In genomic region chr15:92810418-92811138, GRCh38 we compare ENCODE assay signal across 8 cellular contexts.
DNase-seq lines count a peak whose midpoint lies in the region; ATAC-seq and TF ChIP-seq lines count a peak whose summit lies in the region.

No MANE protein-coding gene starts in this region.

- POLR2A ChIA-PET in activated CD4-positive, alpha-beta T cell treated with anti-CD3 and anti-CD28 coated beads, Interleukin-2, amount 10 ng/mL, durations not matched to agents 7 days and 5 days (lab: Charles Lee) = interaction anchor here (1.3 to 5.3 kb wide), 6 partner anchors 21 to 97 kb away, joined by 3 to 46 read pairs (median 6); no protein-coding TSS in a partner anchor

- H3K27ac ChIP-seq in aorta (ENCODE audit: low read depth in 1 of 2, low read length in 2 of 2) = peak overlapping the region; percentile 47 to 84

- peak overlapping the region; percentile 17 to 84 for H3K4me3 ChIP-seq in aorta (ENCODE audit: low read length in 2 of 2)

- DNase-seq in ACHN = peak; percentile 79
- peak; percentile 89 for DNase-seq in NCI-H2171 treated with DMSO at 0.1 percent for 48 hours (lab: John Stamatoyannopoulos, UW)
- DNase-seq in activated CD4-positive, alpha-beta T cell treated with anti-CD3 and anti-CD28 coated beads, Interleukin-2, amount 10 ng/mL, durations not matched to agents 7 days and 5 days = peak; percentile 43
- peak; percentile 69 for DNase-seq in fibroblast of gingiva (ENCODE audit: low read depth)
- no peak for DNase-seq in natural killer cell treated with Interleukin-12 subunit alpha and Interleukin-12 subunit beta and Interleukin-15 and Interleukin-18, amount 100 ng/mL, for 72 hours (ENCODE audit: low spot score)
- DNase-seq in aorta = peak; percentile 82 to 83
- no peak for DNase-seq in posterior vena cava (ENCODE audit: low spot score)

- peaks cover 10% of the 10 kb centered on the region for H3K36me3 Mint-ChIP-seq in activated CD4-positive, alpha-beta T cell treated with anti-CD3 and anti-CD28 coated beads, Interleukin-2, amount 10 ng/mL, durations not matched to agents 7 days and 5 days (ENCODE audit: low read depth)
- H3K36me3 Mint-ChIP-seq in natural killer cell treated with Interleukin-12 subunit alpha and Interleukin-12 subunit beta and Interleukin-15 and Interleukin-18, amount 100 ng/mL, for 72 hours = no peaks in the 10 kb centered on the region

- peaks cover 61% of the 10 kb centered on the region for H3K4me1 Mint-ChIP-seq in activated CD4-positive, alpha-beta T cell treated with anti-CD3 and anti-CD28 coated beads, Interleukin-2, amount 10 ng/mL, durations not matched to agents 7 days and 5 days
- peaks cover 23 to 32% of the 10 kb centered on the region in 2 donors for H3K4me1 Mint-ChIP-seq in natural killer cell treated with Interleukin-12 subunit alpha and Interleukin-12 subunit beta and Interleukin-15 and Interleukin-18, amount 100 ng/mL, for 72 hours (ENCODE audit: low read depth in 2 of 2)

- H3K9me3 ChIP-seq in aorta (ENCODE audit: control insufficient read depth, low read length) = no peaks in the 10 kb centered on the region

- H3K27me3 ChIP-seq in aorta (ENCODE audit: control insufficient read depth in 1 of 2, insufficient read depth in 2 of 2, low read length in 1 of 2) = no peaks in the 10 kb centered on the region

- CTCF ChIA-PET in activated CD4-positive, alpha-beta T cell treated with anti-CD3 and anti-CD28 coated beads, Interleukin-2, amount 10 ng/mL, durations not matched to agents 7 days and 5 days (lab: Charles Lee) = interaction anchor here (0.9 to 11.9 kb wide), 20 partner anchors 10 to 208 kb away, joined by 3 to 246 read pairs (median 14); partner anchors contain the start of gene CHD2

- in situ Hi-C loops in ACHN (cut with HindIII; ENCODE audit: low pct_ligation_motif_present, low pct_unique_long_range_greater_than_20kb, low sequenced_read_pairs) = loop anchor here (25.0 kb wide), 1 partner anchor 102 kb away; the partner anchor contains the start of gene CHD2

- H3K36me3 ChIP-seq in aorta (ENCODE audit: control insufficient read depth in 1 of 2, insufficient read depth in 2 of 2, low read length in 1 of 2) = no peaks in the 10 kb centered on the region

- WGBS in aorta, 2 donors = 1 to 3% methylated on average over 10 of the region's 10 CpGs

- peak overlapping the region; percentile 99 for H3K27ac Mint-ChIP-seq in activated CD4-positive, alpha-beta T cell treated with anti-CD3 and anti-CD28 coated beads, Interleukin-2, amount 10 ng/mL, durations not matched to agents 7 days and 5 days
- peak overlapping the region; percentile 84 to 98 for H3K27ac Mint-ChIP-seq in natural killer cell treated with Interleukin-12 subunit alpha and Interleukin-12 subunit beta and Interleukin-15 and Interleukin-18, amount 100 ng/mL, for 72 hours

- peak; percentile 34 for TF ChIP-seq POLR2A in GM15510 (IDR thresholded peaks at IDR 0.05; ENCODE audit: borderline replicate concordance, extremely low read depth, insufficient read length)

- intact Hi-C loops in aorta (cut with DNase I) = loop anchor here in 1 of 2 donors (5.0 kb wide), 1 partner anchor 72 kb away; no protein-coding TSS in a partner anchor
- intact Hi-C loops in posterior vena cava (cut with DNase I) = no loop called here

- ATAC-seq in natural killer cell treated with Interleukin-12 subunit alpha and Interleukin-12 subunit beta and Interleukin-15 and Interleukin-18, amount 100 ng/mL, for 72 hours = no peak
- no peak for ATAC-seq in aorta (ENCODE audit: low FRiP score)

- H3K4me1 ChIP-seq in aorta (ENCODE audit: control insufficient read depth in 1 of 2, insufficient read depth in 2 of 2, low read length in 2 of 2) = no peaks in the 10 kb centered on the region

- no peaks in the 10 kb centered on the region for H3K9me3 Mint-ChIP-seq in activated CD4-positive, alpha-beta T cell treated with anti-CD3 and anti-CD28 coated beads, Interleukin-2, amount 10 ng/mL, durations not matched to agents 7 days and 5 days
- H3K9me3 Mint-ChIP-seq in natural killer cell treated with Interleukin-12 subunit alpha and Interleukin-12 subunit beta and Interleukin-15 and Interleukin-18, amount 100 ng/mL, for 72 hours = no peaks in the 10 kb centered on the region

- H3K4me3 Mint-ChIP-seq in activated CD4-positive, alpha-beta T cell treated with anti-CD3 and anti-CD28 coated beads, Interleukin-2, amount 10 ng/mL, durations not matched to agents 7 days and 5 days = peak overlapping the region; percentile 91
- H3K4me3 Mint-ChIP-seq in natural killer cell treated with Interleukin-12 subunit alpha and Interleukin-12 subunit beta and Interleukin-15 and Interleukin-18, amount 100 ng/mL, for 72 hours = peak overlapping the region; percentile 89

- H3K27me3 Mint-ChIP-seq in activated CD4-positive, alpha-beta T cell treated with anti-CD3 and anti-CD28 coated beads, Interleukin-2, amount 10 ng/mL, durations not matched to agents 7 days and 5 days = no peaks in the 10 kb centered on the region
- H3K27me3 Mint-ChIP-seq in natural killer cell treated with Interleukin-12 subunit alpha and Interleukin-12 subunit beta and Interleukin-15 and Interleukin-18, amount 100 ng/mL, for 72 hours = no peaks in the 10 kb centered on the region

Comparison
In these comparisons a context has a peak if more than half of its experiments do, and no peak if none do; other contexts are left out.
1. DNase-seq: peak in ACHN (single experiment), NCI-H2171 treated with DMSO at 0.1 percent for 48 hours (single experiment), activated CD4-positive, alpha-beta T cell treated with anti-CD3 and anti-CD28 coated beads, Interleukin-2, amount 10 ng/mL, durations not matched to agents 7 days and 5 days (single experiment), fibroblast of gingiva (single experiment) and aorta (2 of 2); none in natural killer cell treated with Interleukin-12 subunit alpha and Interleukin-12 subunit beta and Interleukin-15 and Interleukin-18, amount 100 ng/mL, for 72 hours (single experiment) and posterior vena cava (single experiment).